ENCODE assay signal across 12 cellular contexts in genomic region chr16:534856-535445, GRCh38. TPM values are rescaled to one million over a fixed set of nuclear protein-coding genes. Genes with fewer than 3 reads are reported as not detected.
DNase-seq lines count a peak whose midpoint lies in the region; ATAC-seq, FAIRE-seq and TF ChIP-seq lines count a peak whose summit lies in the region.
"Had no signal": no experiment of that assay in that cellular context is flagged by ENCODE, and none has a peak within 500 bp of the region (broad histone marks: within the 10 kb centered on the region; RNA-seq: fewer than 3 reads in every experiment).

No MANE protein-coding gene starts in this region.

- intact Hi-C loops in natural killer cell (cut with micrococcal nuclease): no loop called here

- H3K4me1 Mint-ChIP-seq in astrocyte (ENCODE audit: low read depth, unreplicated experiment): peaks cover 1% of the 10 kb centered on the region
- H3K4me1 Mint-ChIP-seq in natural killer cell: peaks cover 12 to 26% of the 10 kb centered on the region in 2 donors
- H3K4me1 Mint-ChIP-seq: activated naive CD8-positive, alpha-beta T cell treated with anti-CD3 and anti-CD28 coated beads, Interleukin-2, amount 10 ng/mL, durations not matched to agents 7 days and 5 days had no signal

- H3K4me3 ChIP-seq in ACC112 (ENCODE audit: low read depth, low read length) (no peak overlapping the region), astrocyte (ENCODE audit: insufficient read depth, low read depth, low read length) (no peak overlapping the region), mucosa of rectum (ENCODE audit: low read length in 2 of 2) (peak overlapping the region; percentile 58 to 62)
- H3K4me3 ChIP-seq: prostate gland, uterus had no signal

- H3K9ac ChIP-seq in astrocyte (ENCODE audit: low read length) (peak overlapping the region; percentile 41), mucosa of rectum (ENCODE audit: low read depth in 1 of 2, low read length in 2 of 2) (peak overlapping the region; percentile 9 to 80)

- H3K27ac ChIP-seq in ACC112 (ENCODE audit: low read depth, low read length): peak overlapping the region; percentile 15; the same call in 1 of the 2 replicates
- no peak overlapping the region for H3K27ac ChIP-seq in astrocyte (ENCODE audit: low read depth, low read length)
- H3K27ac ChIP-seq in mucosa of rectum (ENCODE audit: low read depth in 2 of 2, low read length in 2 of 2): peak overlapping the region; percentile 92 to 95
- H3K27ac ChIP-seq: prostate gland, uterus had no signal

- H3K9me3 Mint-ChIP-seq in astrocyte (ENCODE audit: unreplicated experiment): no peaks in the 10 kb centered on the region
- no peaks in the 10 kb centered on the region for H3K9me3 Mint-ChIP-seq in natural killer cell
- H3K9me3 Mint-ChIP-seq: activated naive CD8-positive, alpha-beta T cell treated with anti-CD3 and anti-CD28 coated beads, Interleukin-2, amount 10 ng/mL, durations not matched to agents 7 days and 5 days; mesothelial cell of epicardium had no signal

- peak overlapping the region; percentile 72 for H3K4me2 ChIP-seq in astrocyte (ENCODE audit: low read length)

- H3K36me3 Mint-ChIP-seq in astrocyte (ENCODE audit: low read depth, unreplicated experiment) (no peaks in the 10 kb centered on the region), natural killer cell (no peaks in the 10 kb centered on the region)

- DNase-seq in astrocyte (ENCODE audit: low read depth): no peak
- DNase-seq in GDM1 (lab: John Stamatoyannopoulos, UW): no peak
- no peak for DNase-seq in natural killer cell
- DNase-seq: activated naive CD8-positive, alpha-beta T cell treated with anti-CD3 and anti-CD28 coated beads, Interleukin-2, amount 10 ng/mL, durations not matched to agents 7 days and 5 days; NCI-H2227 treated with DMSO at 0.1 percent for 48 hours; uterus had no signal

- ATAC-seq in GM18907 (IDR thresholded peaks at IDR 0.05; ENCODE audit: unreplicated experiment): no peak
- no peak for ATAC-seq in natural killer cell

- peaks cover 91% of the 10 kb centered on the region for H3K79me2 ChIP-seq in ACC112 (ENCODE audit: control insufficient read depth, insufficient read depth, low read length, unreplicated experiment)
- H3K79me2 ChIP-seq in astrocyte (ENCODE audit: insufficient read depth, low read length): peaks cover 97% of the 10 kb centered on the region

- no peaks in the 10 kb centered on the region for H3K9me3 ChIP-seq in astrocyte (ENCODE audit: insufficient read depth, low read depth, low read length)
- H3K9me3 ChIP-seq in mucosa of rectum (ENCODE audit: control insufficient read depth in 2 of 2, low read length in 2 of 2): no peaks in the 10 kb centered on the region
- H3K9me3 ChIP-seq: prostate gland, uterus had no signal

- FAIRE-seq in astrocyte (lab: Jason Lieb, UNC): no peak
- FAIRE-seq: colon had no signal

- H3K27me3 ChIP-seq in ACC112 (ENCODE audit: insufficient read depth, low read length): no peaks in the 10 kb centered on the region
- no peaks in the 10 kb centered on the region for H3K27me3 ChIP-seq in astrocyte (ENCODE audit: insufficient read depth, low read length)
- H3K27me3 ChIP-seq in mucosa of rectum (ENCODE audit: control insufficient read depth in 2 of 2, insufficient read depth in 2 of 2, low read length in 2 of 2): no peaks in the 10 kb centered on the region
- H3K27me3 ChIP-seq: uterus had no signal

- peaks cover 38% of the 10 kb centered on the region for H3K4me1 ChIP-seq in ACC112 (ENCODE audit: control insufficient read depth, insufficient read depth, low read length, unreplicated experiment)
- H3K4me1 ChIP-seq in astrocyte (ENCODE audit: insufficient read depth, low read length): peaks cover 25% of the 10 kb centered on the region
- peaks cover 24 to 41% of the 10 kb centered on the region in 2 donors for H3K4me1 ChIP-seq in mucosa of rectum (ENCODE audit: control insufficient read depth in 2 of 2, insufficient read depth in 2 of 2, low read length in 2 of 2)

- TF ChIP-seq CTCF in astrocyte (IDR thresholded peaks at IDR 0.05; ENCODE audit: insufficient read depth, low read depth, low read length): no peak
- no peak for TF ChIP-seq CTCF in natural killer cell (IDR thresholded peaks at IDR 0.05)

- no peaks in the 10 kb centered on the region for H3K27me3 Mint-ChIP-seq in astrocyte (ENCODE audit: low read depth, unreplicated experiment)
- no peaks in the 10 kb centered on the region for H3K27me3 Mint-ChIP-seq in natural killer cell (ENCODE audit: low read depth in 2 of 2)
- H3K27me3 Mint-ChIP-seq: activated naive CD8-positive, alpha-beta T cell treated with anti-CD3 and anti-CD28 coated beads, Interleukin-2, amount 10 ng/mL, durations not matched to agents 7 days and 5 days had no signal

- H3K36me3 ChIP-seq in ACC112 (ENCODE audit: insufficient read depth, low read length): no peaks in the 10 kb centered on the region
- no peaks in the 10 kb centered on the region for H3K36me3 ChIP-seq in astrocyte (ENCODE audit: insufficient read depth, low read length)
- peaks cover 7 to 19% of the 10 kb centered on the region in 2 donors for H3K36me3 ChIP-seq in mucosa of rectum (ENCODE audit: control insufficient read depth in 2 of 2, insufficient read depth in 2 of 2, low read length in 2 of 2)
- H3K36me3 ChIP-seq: prostate gland, uterus had no signal

- H3K4me3 Mint-ChIP-seq in astrocyte (ENCODE audit: unreplicated experiment) (no peak overlapping the region), natural killer cell (no peak overlapping the region)
- H3K4me3 Mint-ChIP-seq: activated naive CD8-positive, alpha-beta T cell treated with anti-CD3 and anti-CD28 coated beads, Interleukin-2, amount 10 ng/mL, durations not matched to agents 7 days and 5 days; mesothelial cell of epicardium had no signal

- no peak overlapping the region for H2AFZ ChIP-seq in ACC112 (ENCODE audit: low read length, unreplicated experiment)
- no peak overlapping the region for H2AFZ ChIP-seq in astrocyte (ENCODE audit: low read depth, low read length)

- no peak overlapping the region for H3K27ac Mint-ChIP-seq in astrocyte (ENCODE audit: unreplicated experiment)
- H3K27ac Mint-ChIP-seq in natural killer cell: peak overlapping the region in 1 of 2 donors; percentile 61
- H3K27ac Mint-ChIP-seq: activated naive CD8-positive, alpha-beta T cell treated with anti-CD3 and anti-CD28 coated beads, Interleukin-2, amount 10 ng/mL, durations not matched to agents 7 days and 5 days; mesothelial cell of epicardium had no signal

- peaks cover 94% of the 10 kb centered on the region for H4K20me1 ChIP-seq in astrocyte (ENCODE audit: insufficient read depth, low read length)

RNA-seq across cellular contexts. Expression of gene CAPN15, which starts 7.4 kb away (rescaled TPM):
- total RNA-seq in astrocyte: 33.6 and 38.7 TPM in 2 replicates
- total RNA-seq in natural killer cell: 100 to 1,000 TPM; 151 to 275 (median 186) TPM

RNA-seq across cellular contexts. Expression of gene PRR35, which starts 25.2 kb away (rescaled TPM):
- 0.09 TPM in 1 of 2 replicates, not detected in the other for total RNA-seq in astrocyte
- total RNA-seq in natural killer cell: under 1 TPM in 1 of 3 donors, not detected in 2; 0.20 TPM
- total RNA-seq: activated naive CD8-positive, alpha-beta T cell treated with anti-CD3 and anti-CD28 coated beads, Interleukin-2, amount 10 ng/mL, durations not matched to agents 7 days and 5 days; uterus had no signal

RNA-seq across cellular contexts. Expression of gene NHLRC4, which starts 31.9 kb away (rescaled TPM):
- 0.50 and 0.73 TPM in 2 replicates for total RNA-seq in astrocyte
- under 1 TPM; 0.28 to 0.75 (median 0.35) TPM for total RNA-seq in natural killer cell

RNA-seq across cellular contexts. Expression of gene PIGQ, which starts 34.8 kb away (rescaled TPM):
- total RNA-seq in astrocyte (22.2 and 22.4 TPM in 2 replicates), natural killer cell (10 to 100 TPM; 27.6 to 40.5 (median 37.0) TPM)

RNA-seq across cellular contexts. Expression of gene RAB40C, which starts 54.9 kb away (rescaled TPM):
- total RNA-seq in astrocyte (12.6 and 13.0 TPM in 2 replicates), natural killer cell (10 to 100 TPM; 12.7 to 20.8 (median 20.0) TPM)

Comparison
In these comparisons a context has a peak if more than half of its experiments do, and no peak if none do; other contexts are left out.
1. H3K4me3 ChIP-seq: peak in mucosa of rectum (2 of 2); none in ACC112 (single experiment) and astrocyte (single experiment).